ENCODE assay signal across 8 cellular contexts in the genomic region with DNA sequence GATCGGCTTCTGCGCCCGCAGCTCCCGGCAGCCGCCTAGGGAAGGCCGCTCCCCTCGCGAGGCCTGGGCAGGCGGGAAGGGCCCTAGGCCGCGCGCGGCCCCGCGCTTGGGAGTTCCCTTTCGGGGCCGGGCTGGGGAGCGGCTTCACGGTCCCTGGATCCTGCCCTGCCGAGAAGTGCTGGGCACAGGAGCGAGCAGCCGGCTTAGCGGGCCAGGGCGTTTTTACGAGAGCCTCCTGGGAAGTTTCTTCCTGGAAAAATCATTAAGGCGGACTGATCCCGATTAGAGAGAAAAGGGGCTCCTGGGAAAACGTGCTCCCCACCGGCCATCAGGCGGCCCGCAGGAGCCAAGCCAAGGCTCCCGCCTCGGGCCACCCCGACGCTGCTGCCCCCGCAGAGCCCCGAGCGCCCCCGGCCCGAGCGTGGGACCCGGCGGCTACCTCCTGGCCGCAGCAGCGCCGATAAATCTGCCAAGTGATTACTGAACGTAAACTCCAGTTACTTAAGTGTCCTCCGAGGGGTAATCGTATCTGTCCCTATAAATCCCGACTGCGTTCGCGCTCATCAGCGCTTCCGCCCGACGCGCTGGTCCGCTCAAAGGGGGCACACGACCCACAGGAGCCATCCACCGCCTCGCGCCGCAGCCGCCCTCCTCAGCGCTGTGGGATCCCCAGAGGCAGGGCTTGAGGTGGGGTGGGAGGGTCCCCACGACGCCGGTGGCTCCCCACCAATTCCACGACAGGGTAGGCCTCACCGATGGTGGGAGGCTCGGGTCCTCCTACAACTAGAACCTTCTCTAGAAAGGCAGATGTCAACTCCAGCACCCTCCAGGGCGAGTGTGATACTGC. TPM values are rescaled to one million over a fixed set of nuclear protein-coding genes. Genes with fewer than 3 reads are reported as not detected.
A peak's percentile ranks its signal among the peaks of the same experiment; 100 is the strongest.
DNase-seq lines count a peak whose midpoint lies in the region; ATAC-seq, FAIRE-seq and TF ChIP-seq lines count a peak whose summit lies in the region.

No MANE protein-coding gene starts in this region.

- no peaks in the 10 kb centered on the region for H3K36me3 ChIP-seq in GM12878 (ENCODE audit: control insufficient read depth in 2 of 2, insufficient read depth in 2 of 2, low read length in 1 of 2)

- no peak for TF ChIP-seq EP300 in GM12878 (IDR thresholded peaks at IDR 0.05; ENCODE audit: borderline replicate concordance in 1 of 2, control insufficient read depth in 1 of 2, low read depth in 2 of 2, low read length in 2 of 2)

- peaks cover 18% of the 10 kb centered on the region for H3K36me3 Mint-ChIP-seq in stimulated activated naive CD8-positive, alpha-beta T cell treated with anti-CD3 and anti-CD28 coated beads, Interleukin-15, Interleukin-2, amounts not matched to agents 100 ng/mL and 50 ng/mL, for 24 hours (ENCODE audit: low read depth)

- DNase-seq in stimulated activated naive CD8-positive, alpha-beta T cell treated with anti-CD3 and anti-CD28 coated beads, Interleukin-15, Interleukin-2, amounts not matched to agents 100 U/mL and 50 U/mL, for 24 hours, result no peak
- DNase-seq in GM12878 (ENCODE audit: low read depth, low spot score) (no peak), mesenteric fat pad (ENCODE audit: low spot score) (peak; percentile 86), UCSD-AML1 (lab: John Stamatoyannopoulos, UW; ENCODE audit: unreplicated experiment) (no peak), middle frontal gyrus (ENCODE audit: extremely low spot score, low spot score) (no peak), hypothalamus (lab: John Stamatoyannopoulos, UW) (no peak)

- no peaks in the 10 kb centered on the region for H3K79me2 ChIP-seq in GM12878 (ENCODE audit: control insufficient read depth, insufficient read depth, low read length)

- TF ChIP-seq POLR2A in GM12878 (IDR thresholded peaks at IDR 0.05; ENCODE audit: low read depth, low read length), result no peak

- RAD21 ChIA-PET in GM12878 (lab: Charles Lee; ENCODE audit: unreplicated experiment), result no interaction called here

- H3K27ac ChIP-seq in GM12878 (ENCODE audit: control insufficient read depth, insufficient read depth), result no peak overlapping the region

- no peak for FAIRE-seq in GM12878 (lab: Jason Lieb, UNC)

- POLR2A ChIA-PET in GM12878 (lab: Charles Lee), result no interaction called here

- peak overlapping the region; percentile 17 for H3K27ac Mint-ChIP-seq in stimulated activated naive CD8-positive, alpha-beta T cell treated with anti-CD3 and anti-CD28 coated beads, Interleukin-15, Interleukin-2, amounts not matched to agents 100 ng/mL and 50 ng/mL, for 24 hours

- ATAC-seq in stimulated activated naive CD8-positive, alpha-beta T cell treated with anti-CD3 and anti-CD28 coated beads, Interleukin-15, Interleukin-2, amounts not matched to agents 100 U/mL and 50 U/mL, for 24 hours, result no peak
- ATAC-seq in GM12878, result no peak
- ATAC-seq in HG03045 (IDR thresholded peaks at IDR 0.05; ENCODE audit: unreplicated experiment), result no peak

- peak overlapping the region; percentile 71 for H3K4me3 Mint-ChIP-seq in stimulated activated naive CD8-positive, alpha-beta T cell treated with anti-CD3 and anti-CD28 coated beads, Interleukin-15, Interleukin-2, amounts not matched to agents 100 ng/mL and 50 ng/mL, for 24 hours

- H3K9me3 Mint-ChIP-seq in stimulated activated naive CD8-positive, alpha-beta T cell treated with anti-CD3 and anti-CD28 coated beads, Interleukin-15, Interleukin-2, amounts not matched to agents 100 ng/mL and 50 ng/mL, for 24 hours, result peaks cover 13% of the 10 kb centered on the region

- no peak for TF ChIP-seq CTCF in GM12878 (IDR thresholded peaks at IDR 0.05 in 2 of 3, conservative IDR thresholded peaks at IDR 0.05 in 1 of 3; ENCODE audit: control insufficient read depth in 2 of 3, extremely low read depth in 1 of 3, insufficient read depth in 1 of 3, low read depth in 3 of 3, low read length in 3 of 3)

- H3K4me2 ChIP-seq in GM12878 (ENCODE audit: control insufficient read depth, insufficient read depth), result no peak overlapping the region

- intact Hi-C loops in GM12878 (cut with micrococcal nuclease; ENCODE audit: unreplicated experiment), result no loop called here

- SMC1A ChIA-PET in GM12878 (lab: Charles Lee; ENCODE audit: uncharacterized antibody, unreplicated experiment), result no interaction called here

- BruUV-seq in GM12878 (replicated peaks; lab: Mats Ljungman, UMichigan), result no TSS peak

- H3K27me3 ChIP-seq in GM12878 (replicated peaks in 1 of 2; ENCODE audit: control insufficient read depth in 2 of 2, insufficient read depth in 2 of 2, low read length in 1 of 2), result peaks cover 7 to 25% of the 10 kb centered on the region in 2 experiments

- peaks cover 5% of the 10 kb centered on the region; the same call in 1 of the 3 replicates for H3K9me3 ChIP-seq in GM12878 (replicated peaks; ENCODE audit: control insufficient read depth, insufficient read depth, low read length)

- CTCF ChIA-PET in GM12878 (lab: Yijun Ruan, JAX), result no interaction called here

- H4K20me1 ChIP-seq in GM12878 (ENCODE audit: control insufficient read depth, insufficient read depth), result no peaks in the 10 kb centered on the region

- H3K4me1 Mint-ChIP-seq in stimulated activated naive CD8-positive, alpha-beta T cell treated with anti-CD3 and anti-CD28 coated beads, Interleukin-15, Interleukin-2, amounts not matched to agents 100 ng/mL and 50 ng/mL, for 24 hours (ENCODE audit: low read depth), result peaks cover 30% of the 10 kb centered on the region

- H3K4me1 ChIP-seq in GM12878 (ENCODE audit: control insufficient read depth, insufficient read depth, low read length), result no peaks in the 10 kb centered on the region

- no peak for TF ChIP-seq RAD21 in GM12878 (IDR thresholded peaks at IDR 0.05; ENCODE audit: insufficient read depth, low read depth, low read length)

- in situ Hi-C loops in GM12878 (cut with MboI), result no loop called here

- H3K4me3 ChIP-seq in GM12878, result no peak overlapping the region

- H3K9ac ChIP-seq in GM12878 (ENCODE audit: control insufficient read depth, insufficient read depth, low read length), result no peak overlapping the region

- WGBS in GM12878 (ENCODE audit: insufficient coverage, insufficient replicate concordance, low lambda C conversion rate, missing lambda C conversion rate), result 52% methylated on average over 70 of the region's 73 CpGs

- H2AFZ ChIP-seq in GM12878 (ENCODE audit: control insufficient read depth, low read depth, low read length), result no peak overlapping the region

- peaks cover 76% of the 10 kb centered on the region for H3K27me3 Mint-ChIP-seq in stimulated activated naive CD8-positive, alpha-beta T cell treated with anti-CD3 and anti-CD28 coated beads, Interleukin-15, Interleukin-2, amounts not matched to agents 100 ng/mL and 50 ng/mL, for 24 hours

TF ChIP-seq in GM12878, 131 proteins besides CTCF, POLR2A, EP300 and RAD21:
- TF ChIP-seq, protein P1, sequence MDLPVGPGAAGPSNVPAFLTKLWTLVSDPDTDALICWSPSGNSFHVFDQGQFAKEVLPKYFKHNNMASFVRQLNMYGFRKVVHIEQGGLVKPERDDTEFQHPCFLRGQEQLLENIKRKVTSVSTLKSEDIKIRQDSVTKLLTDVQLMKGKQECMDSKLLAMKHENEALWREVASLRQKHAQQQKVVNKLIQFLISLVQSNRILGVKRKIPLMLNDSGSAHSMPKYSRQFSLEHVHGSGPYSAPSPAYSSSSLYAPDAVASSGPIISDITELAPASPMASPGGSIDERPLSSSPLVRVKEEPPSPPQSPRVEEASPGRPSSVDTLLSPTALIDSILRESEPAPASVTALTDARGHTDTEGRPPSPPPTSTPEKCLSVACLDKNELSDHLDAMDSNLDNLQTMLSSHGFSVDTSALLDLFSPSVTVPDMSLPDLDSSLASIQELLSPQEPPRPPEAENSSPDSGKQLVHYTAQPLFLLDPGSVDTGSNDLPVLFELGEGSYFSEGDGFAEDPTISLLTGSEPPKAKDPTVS (IDR thresholded peaks at IDR 0.05; ENCODE audit: low read depth, low read length), result no peak
- TF ChIP-seq SUZ12 (IDR thresholded peaks at IDR 0.05; ENCODE audit: unreplicated experiment) (peak; percentile 47), ESRRA (IDR thresholded peaks at IDR 0.05; ENCODE audit: low read length) (no peak), HCFC1 (IDR thresholded peaks at IDR 0.05; ENCODE audit: low read length) (no peak)

RNA-seq across cellular contexts. Expression of a gene that starts 2.8 kb away (rescaled TPM):
- total RNA-seq in GM12878 (2013; cell fraction: nucleolus; rRNA removed), result not detected in 2 replicates
- total RNA-seq in GM12878 (2014; rRNA removed), result not detected in 2 replicates
- not detected in 2 replicates for total RNA-seq in GM12878 (2014; rRNA removed; fragmentation: Illumina TruSeq; extraction: Trizol)
- total RNA-seq in GM12878 (2021), result not detected in 2 replicates
- not detected for polyA plus RNA-seq in GM12878 (2011; ENCODE audit: low read depth)
- not detected in 2 replicates for polyA plus RNA-seq in GM12878 (2011; rRNA removed)
- not detected in 2 replicates for polyA plus RNA-seq in GM12878 (2011; cell fraction: cytosol; rRNA removed)
- polyA plus RNA-seq in GM12878 (2011; cell fraction: nucleus; rRNA removed), result not detected in 2 replicates
- polyA plus RNA-seq in GM12878 (2012), result not detected in 2 replicates
- polyA plus RNA-seq in GM12878 (2014; fragmentation: Illumina TruSeq; extraction: Trizol), result not detected in 2 replicates
- polyA plus RNA-seq in GM12878 (2014; fragmentation: Nextera tagmentation; extraction: Ambion mirVana), result not detected
- not detected in 2 replicates for polyA plus RNA-seq in GM12878 (2014; rRNA removed)
- polyA plus RNA-seq in GM12878 (2016; fragmentation: Nextera tagmentation; extraction: Ambion mirVana), result not detected
- polyA minus RNA-seq in GM12878 (2011; rRNA and poly(A)+ RNA removed), result not detected in 2 replicates
- polyA minus RNA-seq in GM12878 (2011; cell fraction: cytosol; rRNA and poly(A)+ RNA removed), result not detected in 2 replicates
- 0.10 TPM in 1 of 2 replicates, not detected in the other for polyA minus RNA-seq in GM12878 (2011; cell fraction: nucleus; rRNA and poly(A)+ RNA removed)
- not detected for total RNA-seq in mesenteric fat pad

RNA-seq across cellular contexts. Expression of a gene that starts 12.8 kb away (rescaled TPM):
- not detected in 2 replicates for total RNA-seq in GM12878 (2013; cell fraction: nucleolus; rRNA removed)
- total RNA-seq in GM12878 (2014; rRNA removed) (not detected in 2 replicates), GM12878 (2014; rRNA removed; fragmentation: Illumina TruSeq; extraction: Trizol) (not detected in 2 replicates), GM12878 (2021) (not detected in 2 replicates), mesenteric fat pad (not detected)
- not detected for polyA plus RNA-seq in GM12878 (2011; ENCODE audit: low read depth)
- polyA plus RNA-seq in GM12878 (2011; rRNA removed) (not detected in 2 replicates), GM12878 (2014; fragmentation: Illumina TruSeq; extraction: Trizol) (not detected in 2 replicates), GM12878 (2014; fragmentation: Nextera tagmentation; extraction: Ambion mirVana) (not detected), GM12878 (2014; rRNA removed) (not detected in 2 replicates), GM12878 (2016; fragmentation: Nextera tagmentation; extraction: Ambion mirVana) (under 1 TPM; 0.05 TPM)
- polyA plus RNA-seq in GM12878 (2011; cell fraction: cytosol; rRNA removed), result not detected in 2 replicates
- not detected in 2 replicates for polyA plus RNA-seq in GM12878 (2011; cell fraction: nucleus; rRNA removed)
- polyA plus RNA-seq in GM12878 (2012), result not detected in 2 replicates
- polyA minus RNA-seq in GM12878 (2011; rRNA and poly(A)+ RNA removed), result not detected in 2 replicates
- not detected in 2 replicates for polyA minus RNA-seq in GM12878 (2011; cell fraction: cytosol; rRNA and poly(A)+ RNA removed)
- not detected in 2 replicates for polyA minus RNA-seq in GM12878 (2011; cell fraction: nucleus; rRNA and poly(A)+ RNA removed)
